ENCODE assay signal across 1 cellular context in genomic region chr17:59842901-59843652, GRCh38.
TF ChIP-seq lines count a peak whose summit lies in the region.

No MANE protein-coding gene starts in this region.

TF ChIP-seq in HepG2, 621 proteins besides CTCF, POLR2A, EP300 and RAD21 (continued from another document and continues in another):
- no peak; the same call in 1 of the 2 replicates for TF ChIP-seq ZFP91 (CRISPR knock-in tag; IDR thresholded peaks at IDR 0.05; ENCODE audit: borderline replicate concordance)
- TF ChIP-seq THRA (CRISPR knock-in tag; IDR thresholded peaks at IDR 0.05; ENCODE audit: borderline replicate concordance): peak; percentile 68
- no peak for TF ChIP-seq ZNF343 (CRISPR knock-in tag; IDR thresholded peaks at IDR 0.05)
- peak; percentile 75 for TF ChIP-seq KDM2A (CRISPR knock-in tag; IDR thresholded peaks at IDR 0.05; ENCODE audit: borderline replicate concordance, low read depth)
- TF ChIP-seq AGO1 (IDR thresholded peaks at IDR 0.05; ENCODE audit: low read depth, low read length, poor library complexity, severe bottlenecking): no peak
- peak; percentile 60; the same call in 1 of the 2 replicates for TF ChIP-seq RARG (CRISPR knock-in tag; IDR thresholded peaks at IDR 0.05; ENCODE audit: low read depth)
- no peak; the same call in 1 of the 2 replicates for TF ChIP-seq MNT (IDR thresholded peaks at IDR 0.05)
- TF ChIP-seq THAP11 (CRISPR knock-in tag; IDR thresholded peaks at IDR 0.05): peak; percentile 31; the same call in 1 of the 2 replicates
- peak; percentile 90; the same call in 1 of the 2 replicates for TF ChIP-seq AKAP8 (CRISPR knock-in tag; IDR thresholded peaks at IDR 0.05)
- peak in 1 of 2 experiments; percentile 49; a peak in 1 of 4 replicates for TF ChIP-seq NR2F1 (CRISPR knock-in tag; IDR thresholded peaks at IDR 0.05)
- peak; percentile 78 for TF ChIP-seq STAT6 (CRISPR knock-in tag; IDR thresholded peaks at IDR 0.05; ENCODE audit: borderline replicate concordance)
- peak; percentile 87 for TF ChIP-seq MIER2 (CRISPR knock-in tag; IDR thresholded peaks at IDR 0.05)
- TF ChIP-seq MIER3 (CRISPR knock-in tag; IDR thresholded peaks at IDR 0.05; ENCODE audit: borderline replicate concordance): peak; percentile 62; the same call in 1 of the 2 replicates
- peak; percentile 87 for TF ChIP-seq TGIF2 (CRISPR knock-in tag; IDR thresholded peaks at IDR 0.05)
- no peak; the same call in 1 of the 2 replicates for TF ChIP-seq CENPT (CRISPR knock-in tag; IDR thresholded peaks at IDR 0.05; ENCODE audit: low read depth)
- TF ChIP-seq IRF2 (CRISPR knock-in tag; IDR thresholded peaks at IDR 0.05): peak; percentile 15
- TF ChIP-seq ZNF333 (CRISPR knock-in tag; IDR thresholded peaks at IDR 0.05; ENCODE audit: borderline replicate concordance): no peak
- no peak for TF ChIP-seq ZNF124 (CRISPR knock-in tag; IDR thresholded peaks at IDR 0.05)
- peak; percentile 53 for TF ChIP-seq MEIS2 (CRISPR knock-in tag; IDR thresholded peaks at IDR 0.05)
- TF ChIP-seq ZBTB2 (CRISPR knock-in tag; IDR thresholded peaks at IDR 0.05; ENCODE audit: low read depth): no peak
- TF ChIP-seq ARID3A (IDR thresholded peaks at IDR 0.05; ENCODE audit: low read depth, low read length): no peak
- peak; percentile 8; the same call in 1 of the 2 replicates for TF ChIP-seq GTF2F1 (IDR thresholded peaks at IDR 0.05; ENCODE audit: low read length)
- no peak for TF ChIP-seq SYNCRIP (IDR thresholded peaks at IDR 0.05; ENCODE audit: insufficient read depth, low read depth, low read length)
- TF ChIP-seq ZNF362 (CRISPR knock-in tag; IDR thresholded peaks at IDR 0.05; ENCODE audit: borderline replicate concordance): peak; percentile 83; the same call in 1 of the 2 replicates
- no peak for TF ChIP-seq TRIM24 (CRISPR knock-in tag; IDR thresholded peaks at IDR 0.05)
- TF ChIP-seq ZNF382 (CRISPR knock-in tag; IDR thresholded peaks at IDR 0.05; ENCODE audit: borderline replicate concordance): no peak
- peak; percentile 55; the same call in 1 of the 2 replicates for TF ChIP-seq SP5 (CRISPR knock-in tag; IDR thresholded peaks at IDR 0.05; ENCODE audit: borderline replicate concordance, low read depth)
- peak; percentile 40; the same call in 1 of the 2 replicates for TF ChIP-seq RFX3 (CRISPR knock-in tag; IDR thresholded peaks at IDR 0.05)
- no peak; the same call in 1 of the 2 replicates for TF ChIP-seq RAD51 (IDR thresholded peaks at IDR 0.05; ENCODE audit: borderline replicate concordance)
- TF ChIP-seq ZNF235 (CRISPR knock-in tag; IDR thresholded peaks at IDR 0.05; ENCODE audit: borderline replicate concordance): peak; percentile 61; the same call in 1 of the 2 replicates
- TF ChIP-seq ZFX (CRISPR knock-in tag; IDR thresholded peaks at IDR 0.05; ENCODE audit: low read depth): peak; percentile 14; the same call in 1 of the 2 replicates
- no peak for TF ChIP-seq CEBPZ (IDR thresholded peaks at IDR 0.05; ENCODE audit: low read length)
- peak; percentile 70; the same call in 1 of the 2 replicates for TF ChIP-seq ATF6 (CRISPR knock-in tag; conservative IDR thresholded peaks at IDR 0.05)
- peak; percentile 45; the same call in 1 of the 2 replicates for TF ChIP-seq FOXJ3 (CRISPR knock-in tag; IDR thresholded peaks at IDR 0.05; ENCODE audit: borderline replicate concordance)
- no peak for TF ChIP-seq ETS1 (CRISPR knock-in tag; IDR thresholded peaks at IDR 0.05)
